14 cellular contexts compared by ENCODE assay signal in genomic region chr18:48790226-48790863, GRCh38.
DNase-seq lines count a peak whose midpoint lies in the region; ATAC-seq, FAIRE-seq and TF ChIP-seq lines count a peak whose summit lies in the region.
"Had no signal": no experiment of that assay in that cellular context is flagged by ENCODE, and none has a peak within 500 bp of the region (broad histone marks: within the 10 kb centered on the region; RNA-seq: fewer than 3 reads in every experiment).

No MANE protein-coding gene starts in this region.

- no peak for TF ChIP-seq POLR2A in adrenal gland (IDR thresholded peaks at IDR 0.05)

- peak; percentile 65 for ATAC-seq in sciatic nerve
- no peak for ATAC-seq in HG03139 (IDR thresholded peaks at IDR 0.05; ENCODE audit: unreplicated experiment)
- ATAC-seq in GM21528 (IDR thresholded peaks at IDR 0.05; ENCODE audit: low FRiP score, unreplicated experiment) = no peak
- ATAC-seq: CD8-positive, alpha-beta T cell; mucosa of descending colon had no signal

- peak overlapping the region in 4 of 5 donors; percentile 31 to 72 (median 54) for H3K27ac ChIP-seq in adrenal gland

- H3K27me3 ChIP-seq in adrenal gland = no peaks in the 10 kb centered on the region

- H3K4me3 ChIP-seq in adrenal gland = no peak overlapping the region
- H3K4me3 ChIP-seq: mucosa of descending colon, skin epidermis had no signal

- no peaks in the 10 kb centered on the region for H3K36me3 ChIP-seq in adrenal gland (replicated peaks in 1 of 2)

- DNase-seq in DMS79 (lab: John Stamatoyannopoulos, UW) = peak; percentile 81
- peak; percentile 70 to 91 (median 80) for DNase-seq in adrenal gland
- peak; percentile 91 for DNase-seq in cardiac septum (ENCODE audit: low spot score)
- DNase-seq in sciatic nerve (ENCODE audit: low spot score) = peak; percentile 84
- no peak for DNase-seq in urothelium cell line (ENCODE audit: low spot score)
- DNase-seq in NCI-H345 treated with DMSO at 0.1 percent for 48 hours (lab: John Stamatoyannopoulos, UW; ENCODE audit: unreplicated experiment) = no peak
- DNase-seq: activated CD8-positive, alpha-beta memory T cell treated with anti-CD3 and anti-CD28 coated beads, Interleukin-2, amount 50 U/mL, for 48 hours; CD8-positive, alpha-beta T cell; cortex of kidney; mucosa of descending colon; NCI-H1105 had no signal

- TF ChIP-seq CTCF in adrenal gland (IDR thresholded peaks at IDR 0.05) = no peak

- peaks cover 0 to 26% of the 10 kb centered on the region in 2 donors for H3K4me1 ChIP-seq in adrenal gland (replicated peaks in 1 of 2)

- no peaks in the 10 kb centered on the region for H3K9me3 ChIP-seq in adrenal gland (replicated peaks in 1 of 3)
- H3K9me3 ChIP-seq: mucosa of descending colon had no signal

- no peak for FAIRE-seq in urothelium cell line (lab: Jason Lieb, UNC)

- intact Hi-C loops in adrenal gland (cut with DNase I) = no loop called here
- intact Hi-C loops in cardiac septum (cut with DNase I) = loop anchor here (1.0 to 5.0 kb wide), 2 partner anchors 52 to 110 kb away; no protein-coding TSS in a partner anchor
- intact Hi-C loops in sciatic nerve (cut with DNase I) = no loop called here

- WGBS in adrenal gland, 4 donors = 61 to 76% (median 71%) methylated on average over 11 to 22 of the region's 22 CpGs

Comparison
In these comparisons a context has a peak if more than half of its experiments do, and no peak if none do; other contexts are left out.
1. DNase-seq: peak in DMS79 (single experiment), adrenal gland (7 of 7), cardiac septum (single experiment) and sciatic nerve (single experiment); none in urothelium cell line (single experiment) and NCI-H345 treated with DMSO at 0.1 percent for 48 hours (single experiment).